1 cellular context compared by ENCODE assay signal in the genomic region with DNA sequence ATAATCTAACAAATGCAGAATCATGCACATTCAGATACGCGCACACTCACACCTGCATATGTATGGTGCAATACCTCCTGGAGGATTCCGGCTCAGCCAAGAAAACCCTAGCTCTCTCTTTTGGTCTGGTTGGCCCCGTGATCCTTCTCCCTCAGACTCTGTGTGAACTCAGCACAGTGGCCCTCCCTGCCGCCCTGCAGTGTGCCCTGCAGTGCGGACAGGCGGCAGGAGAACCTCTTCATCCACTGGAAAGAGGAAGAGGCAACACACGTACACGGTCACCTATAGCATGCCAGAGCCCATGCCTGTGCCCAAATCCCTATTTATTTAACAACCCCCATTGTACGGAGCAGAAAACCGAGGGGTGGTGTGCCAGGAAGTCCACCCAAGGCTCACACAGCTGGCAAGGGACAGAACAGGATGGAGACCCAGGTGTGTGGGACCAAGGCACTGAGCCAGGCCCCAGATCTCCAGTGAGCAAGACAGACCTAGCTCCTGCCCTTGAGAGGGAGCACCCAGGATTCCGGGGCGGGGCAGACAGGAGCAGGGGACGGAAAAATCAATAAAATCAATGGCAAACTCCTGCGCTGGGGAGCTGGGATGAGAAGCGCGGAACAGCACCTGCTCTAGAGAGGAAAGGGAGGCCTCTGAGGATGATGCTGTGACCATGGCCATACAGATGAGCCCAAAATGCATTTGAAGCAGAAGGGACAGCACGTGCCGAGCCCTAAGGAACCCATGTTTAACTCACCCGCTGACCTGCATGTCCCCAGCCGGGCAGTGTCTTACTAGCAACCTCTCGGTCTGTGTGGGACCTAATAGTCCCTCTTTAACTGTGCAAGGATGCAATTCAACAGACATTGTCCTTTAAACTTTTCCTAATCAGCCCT.
TF ChIP-seq lines count a peak whose summit lies in the region.

No MANE protein-coding gene starts in this region.

TF ChIP-seq in HepG2, 621 proteins besides CTCF, POLR2A, EP300 and RAD21 (continued from another document and continues in another):
- peak; percentile 35; the same call in 1 of the 2 replicates for TF ChIP-seq GMEB1 (CRISPR knock-in tag; IDR thresholded peaks at IDR 0.05; ENCODE audit: borderline replicate concordance)
- no peak for TF ChIP-seq ZNF720 (CRISPR knock-in tag; IDR thresholded peaks at IDR 0.05)
- TF ChIP-seq ZNF20 (CRISPR knock-in tag; IDR thresholded peaks at IDR 0.05): no peak
- no peak for TF ChIP-seq PLRG1 (conservative IDR thresholded peaks at IDR 0.05)
- no peak for TF ChIP-seq ZNF589 (CRISPR knock-in tag; conservative IDR thresholded peaks at IDR 0.05)
- TF ChIP-seq DNMT3B (CRISPR knock-in tag; conservative IDR thresholded peaks at IDR 0.05): no peak
- TF ChIP-seq MAFF (IDR thresholded peaks at IDR 0.05; ENCODE audit: low read depth, low read length): no peak
- 0 out of 2 replicates have a peak, but pooled peaks have one; percentile 38 for TF ChIP-seq ZFP41 (CRISPR knock-in tag; IDR thresholded peaks at IDR 0.05; ENCODE audit: borderline replicate concordance)
- TF ChIP-seq FOXP1 (IDR thresholded peaks at IDR 0.05): no peak
- TF ChIP-seq FOXP1 (CRISPR knock-in tag; IDR thresholded peaks at IDR 0.05): peak; percentile 51; the same call in 1 of the 2 replicates
- peak; percentile 43; the same call in 1 of the 2 replicates for TF ChIP-seq ZHX2 (IDR thresholded peaks at IDR 0.05; ENCODE audit: low read depth)
- TF ChIP-seq ZHX2 (CRISPR knock-in tag; IDR thresholded peaks at IDR 0.05; ENCODE audit: borderline replicate concordance): no peak
- TF ChIP-seq SSRP1 (CRISPR knock-in tag; IDR thresholded peaks at IDR 0.05): peak; percentile 88
- no peak for TF ChIP-seq AHR (CRISPR knock-in tag; IDR thresholded peaks at IDR 0.05)
- TF ChIP-seq PAF1 (CRISPR knock-in tag; IDR thresholded peaks at IDR 0.05): no peak
- peak; percentile 62 for TF ChIP-seq RXRB (CRISPR knock-in tag; IDR thresholded peaks at IDR 0.05; ENCODE audit: borderline replicate concordance)
- TF ChIP-seq PHB2 (IDR thresholded peaks at IDR 0.05; ENCODE audit: partially characterized antibody): no peak
- TF ChIP-seq, protein P1, sequence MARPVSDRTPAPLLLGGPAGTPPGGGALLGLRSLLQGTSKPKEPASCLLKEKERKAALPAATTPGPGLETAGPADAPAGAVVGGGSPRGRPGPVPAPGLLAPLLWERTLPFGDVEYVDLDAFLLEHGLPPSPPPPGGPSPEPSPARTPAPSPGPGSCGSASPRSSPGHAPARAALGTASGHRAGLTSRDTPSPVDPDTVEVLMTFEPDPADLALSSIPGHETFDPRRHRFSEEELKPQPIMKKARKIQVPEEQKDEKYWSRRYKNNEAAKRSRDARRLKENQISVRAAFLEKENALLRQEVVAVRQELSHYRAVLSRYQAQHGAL (CRISPR knock-in tag; IDR thresholded peaks at IDR 0.05; ENCODE audit: not compliant biosample characterization): no peak
- TF ChIP-seq ZNF780A (CRISPR knock-in tag; IDR thresholded peaks at IDR 0.05): no peak
- TF ChIP-seq ZC3H13 (CRISPR knock-in tag; IDR thresholded peaks at IDR 0.05): no peak
- peak; percentile 86 for TF ChIP-seq MEIS1 (CRISPR knock-in tag; IDR thresholded peaks at IDR 0.05; ENCODE audit: borderline replicate concordance)
- TF ChIP-seq KLF6 (CRISPR knock-in tag; IDR thresholded peaks at IDR 0.05): 0 out of 2 replicates have a peak, but pooled peaks have one; percentile 15
- TF ChIP-seq, protein P2, sequence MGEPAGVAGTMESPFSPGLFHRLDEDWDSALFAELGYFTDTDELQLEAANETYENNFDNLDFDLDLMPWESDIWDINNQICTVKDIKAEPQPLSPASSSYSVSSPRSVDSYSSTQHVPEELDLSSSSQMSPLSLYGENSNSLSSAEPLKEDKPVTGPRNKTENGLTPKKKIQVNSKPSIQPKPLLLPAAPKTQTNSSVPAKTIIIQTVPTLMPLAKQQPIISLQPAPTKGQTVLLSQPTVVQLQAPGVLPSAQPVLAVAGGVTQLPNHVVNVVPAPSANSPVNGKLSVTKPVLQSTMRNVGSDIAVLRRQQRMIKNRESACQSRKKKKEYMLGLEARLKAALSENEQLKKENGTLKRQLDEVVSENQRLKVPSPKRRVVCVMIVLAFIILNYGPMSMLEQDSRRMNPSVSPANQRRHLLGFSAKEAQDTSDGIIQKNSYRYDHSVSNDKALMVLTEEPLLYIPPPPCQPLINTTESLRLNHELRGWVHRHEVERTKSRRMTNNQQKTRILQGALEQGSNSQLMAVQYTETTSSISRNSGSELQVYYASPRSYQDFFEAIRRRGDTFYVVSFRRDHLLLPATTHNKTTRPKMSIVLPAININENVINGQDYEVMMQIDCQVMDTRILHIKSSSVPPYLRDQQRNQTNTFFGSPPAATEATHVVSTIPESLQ (CRISPR knock-in tag; conservative IDR thresholded peaks at IDR 0.05): no peak
- TF ChIP-seq, protein P3, sequence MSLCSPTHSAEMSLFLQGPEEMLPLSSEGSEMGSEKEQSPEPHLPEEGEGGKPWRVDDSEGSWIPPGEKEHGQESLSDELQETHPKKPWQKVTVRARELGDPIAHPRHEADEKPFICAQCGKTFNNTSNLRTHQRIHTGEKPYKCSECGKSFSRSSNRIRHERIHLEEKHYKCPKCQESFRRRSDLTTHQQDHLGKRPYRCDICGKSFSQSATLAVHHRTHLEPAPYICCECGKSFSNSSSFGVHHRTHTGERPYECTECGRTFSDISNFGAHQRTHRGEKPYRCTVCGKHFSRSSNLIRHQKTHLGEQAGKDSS (CRISPR knock-in tag; IDR thresholded peaks at IDR 0.05; ENCODE audit: borderline replicate concordance, low read depth): no peak
- TF ChIP-seq ZSCAN21 (CRISPR knock-in tag; IDR thresholded peaks at IDR 0.05; ENCODE audit: borderline replicate concordance): peak; percentile 59
- no peak for TF ChIP-seq ELF4 (CRISPR knock-in tag; IDR thresholded peaks at IDR 0.05; ENCODE audit: borderline replicate concordance)
- TF ChIP-seq KAT2B (IDR thresholded peaks at IDR 0.05; ENCODE audit: borderline replicate concordance, low read depth, low read length): peak; percentile 100
- peak; percentile 17; the same call in 1 of the 2 replicates for TF ChIP-seq NR2C2 (CRISPR knock-in tag; IDR thresholded peaks at IDR 0.05; ENCODE audit: borderline replicate concordance)
- peak; percentile 63 for TF ChIP-seq ZFY (CRISPR knock-in tag; IDR thresholded peaks at IDR 0.05)
- TF ChIP-seq RBM22 (optimal IDR thresholded peaks at IDR 0.05; ENCODE audit: low read length): no peak
- TF ChIP-seq ZNF552 (CRISPR knock-in tag; IDR thresholded peaks at IDR 0.05; ENCODE audit: borderline replicate concordance): peak; percentile 60; the same call in 1 of the 2 replicates
- peak; percentile 95 for TF ChIP-seq REPIN1 (CRISPR knock-in tag; IDR thresholded peaks at IDR 0.05; ENCODE audit: borderline replicate concordance, low read depth)
- TF ChIP-seq RFX1 (IDR thresholded peaks at IDR 0.05): no peak
- peak; percentile 59; the same call in 1 of the 2 replicates for TF ChIP-seq CEBPB (IDR thresholded peaks at IDR 0.05; ENCODE audit: borderline replicate concordance, low read depth, low read length)
- peak; percentile 81 for TF ChIP-seq ZNF280B (CRISPR knock-in tag; IDR thresholded peaks at IDR 0.05; ENCODE audit: borderline replicate concordance)
- peak; percentile 26; the same call in 1 of the 2 replicates for TF ChIP-seq ZNF460 (CRISPR knock-in tag; IDR thresholded peaks at IDR 0.05; ENCODE audit: borderline replicate concordance)
- 0 out of 2 replicates have a peak, but pooled peaks have one; percentile 21 for TF ChIP-seq MBNL3 (CRISPR knock-in tag; conservative IDR thresholded peaks at IDR 0.05)
- peak; percentile 24; the same call in 1 of the 2 replicates for TF ChIP-seq TAF1 (CRISPR knock-in tag; IDR thresholded peaks at IDR 0.05)
- TF ChIP-seq ZFP62 (CRISPR knock-in tag; IDR thresholded peaks at IDR 0.05): no peak
- no peak for TF ChIP-seq ZNF354B (CRISPR knock-in tag; IDR thresholded peaks at IDR 0.05)
- no peak for TF ChIP-seq SIN3B (IDR thresholded peaks at IDR 0.05; ENCODE audit: low read length)
- TF ChIP-seq SMARCC2 (IDR thresholded peaks at IDR 0.05): no peak
- TF ChIP-seq ZNF468 (CRISPR knock-in tag; IDR thresholded peaks at IDR 0.05): no peak
- no peak for TF ChIP-seq ZNF235 (CRISPR knock-in tag; IDR thresholded peaks at IDR 0.05; ENCODE audit: borderline replicate concordance)
- TF ChIP-seq ZFP91 (CRISPR knock-in tag; IDR thresholded peaks at IDR 0.05; ENCODE audit: borderline replicate concordance): no peak; the same call in 1 of the 2 replicates
